ENCODE assay signal across 8 cellular contexts in genomic region chr16:3716831-3717234, GRCh38. TPM values are rescaled to one million over a fixed set of nuclear protein-coding genes. Genes with fewer than 3 reads are reported as not detected.
A peak's percentile ranks its signal among the peaks of the same experiment; 100 is the strongest.
DNase-seq lines count a peak whose midpoint lies in the region; ATAC-seq and TF ChIP-seq lines count a peak whose summit lies in the region.

No MANE protein-coding gene starts in this region.

- H3K27ac ChIP-seq in RWPE2 (ENCODE audit: poor library complexity, severe bottlenecking), result peak overlapping the region; percentile 50
- H3K27ac ChIP-seq in liver (ENCODE audit: low read depth in 1 of 2, low read length in 2 of 2), result peak overlapping the region; percentile 78 to 87

- DNase-seq in AG09309 (ENCODE audit: low read depth), result no peak
- DNase-seq in RWPE2 (ENCODE audit: low spot score), result no peak
- no peak for DNase-seq in cardiac fibroblast (ENCODE audit: low read depth in 2 of 2)
- DNase-seq in stimulated activated CD4-positive, alpha-beta T cell treated with anti-CD3 and anti-CD28 coated beads, TNF-alpha, amount 100 ng/mL, for 48 hours (ENCODE audit: low read depth in 3 of 3), result peak; percentile 7 to 35 (median 8)
- DNase-seq in foreskin melanocyte, result no peak

- peak overlapping the region; percentile 5 to 92 for H3K9ac ChIP-seq in liver (ENCODE audit: low read depth in 1 of 2, low read length in 2 of 2)

- TF ChIP-seq RAD21 in liver (IDR thresholded peaks at IDR 0.05), result no peak

- H3K4me1 ChIP-seq in RWPE2 (ENCODE audit: insufficient read depth, poor library complexity, severe bottlenecking), result no peaks in the 10 kb centered on the region
- peaks cover 2 to 32% (median 16%) of the 10 kb centered on the region in 4 donors for H3K4me1 ChIP-seq in liver (ENCODE audit: control insufficient read depth in 4 of 4, insufficient read depth in 4 of 4, low read length in 3 of 4)

- H3K9me3 ChIP-seq in RWPE2 (ENCODE audit: severe bottlenecking) (no peaks in the 10 kb centered on the region), liver (ENCODE audit: control insufficient read depth in 4 of 4, low read length in 3 of 4) (no peaks in the 10 kb centered on the region)

- H3K36me3 ChIP-seq in RWPE2 (ENCODE audit: low read depth), result peaks cover 32% of the 10 kb centered on the region
- H3K36me3 ChIP-seq in liver (ENCODE audit: control insufficient read depth in 4 of 4, insufficient read depth in 3 of 4, low read depth in 1 of 4, low read length in 3 of 4), result peaks cover 0 to 3% (median 1%) of the 10 kb centered on the region in 4 donors

- under 1% methylated on average over 34 of the region's 34 CpGs for WGBS in liver

- H3K27me3 ChIP-seq in RWPE2 (ENCODE audit: insufficient read depth, poor library complexity, severe bottlenecking) (no peaks in the 10 kb centered on the region), liver (ENCODE audit: control insufficient read depth in 4 of 4, insufficient read depth in 4 of 4, low read length in 3 of 4) (no peaks in the 10 kb centered on the region)

- H3K4me3 ChIP-seq in AG09309 (ENCODE audit: control insufficient read depth, low read depth, low read length) (peak overlapping the region; percentile 99), RWPE2 (ENCODE audit: severe bottlenecking) (peak overlapping the region; percentile 88), cardiac fibroblast (replicated peaks in 1 of 2; ENCODE audit: low read depth in 2 of 2, low read length in 2 of 2) (peak overlapping the region; percentile 98 to 99), liver (ENCODE audit: low read depth in 1 of 3, low read length in 3 of 3) (peak overlapping the region; percentile 87 to 99 (median 87))

- TF ChIP-seq CTCF in AG09309 (IDR thresholded peaks at IDR 0.05; ENCODE audit: control insufficient read depth, insufficient read depth, low read depth, low read length, missing control alignments) (no peak), RWPE2 (IDR thresholded peaks at IDR 0.05; ENCODE audit: poor library complexity, severe bottlenecking) (no peak), cardiac fibroblast (IDR thresholded peaks at IDR 0.05; ENCODE audit: low read depth, low read length) (no peak), liver (IDR thresholded peaks at IDR 0.05; ENCODE audit: low read depth, low read length, missing input control) (no peak)

- ATAC-seq in GM18861 (IDR thresholded peaks at IDR 0.05; ENCODE audit: unreplicated experiment) (peak; percentile 16), HG03175 (IDR thresholded peaks at IDR 0.05; ENCODE audit: unreplicated experiment) (peak; percentile 18), RWPE2 (ENCODE audit: low read depth) (peak; percentile 48; the same call in 2 of the 3 replicates)

TF ChIP-seq in liver, 16 proteins besides CTCF, POLR2A, EP300 and RAD21:
- TF ChIP-seq SP1 (IDR thresholded peaks at IDR 0.05) (no peak), RXRA (IDR thresholded peaks at IDR 0.05) (no peak), REST (IDR thresholded peaks at IDR 0.05) (no peak), HNF4A (conservative IDR thresholded peaks at IDR 0.05) (no peak), FOXA1 (IDR thresholded peaks at IDR 0.05) (no peak), HNF4G (IDR thresholded peaks at IDR 0.05) (no peak), FOXA2 (IDR thresholded peaks at IDR 0.05) (no peak), EGR1 (IDR thresholded peaks at IDR 0.05; ENCODE audit: low read depth in 2 of 2) (no peak), MAX (IDR thresholded peaks at IDR 0.05) (no peak), TAF1 (conservative IDR thresholded peaks at IDR 0.05) (no peak), ZBTB33 (IDR thresholded peaks at IDR 0.05) (no peak), YY1 (IDR thresholded peaks at IDR 0.05) (no peak), JUND (IDR thresholded peaks at IDR 0.05) (no peak), GABPA (IDR thresholded peaks at IDR 0.05 in 1 of 2, conservative IDR thresholded peaks at IDR 0.05 in 1 of 2) (no peak), NR2F2 (IDR thresholded peaks at IDR 0.05) (no peak)
- TF ChIP-seq, protein P1, sequence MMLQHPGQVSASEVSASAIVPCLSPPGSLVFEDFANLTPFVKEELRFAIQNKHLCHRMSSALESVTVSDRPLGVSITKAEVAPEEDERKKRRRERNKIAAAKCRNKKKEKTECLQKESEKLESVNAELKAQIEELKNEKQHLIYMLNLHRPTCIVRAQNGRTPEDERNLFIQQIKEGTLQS (IDR thresholded peaks at IDR 0.05), result no peak

RNA-seq across cellular contexts. Expression of gene TRAP1, which starts 0.5 kb away (rescaled TPM):
- total RNA-seq in liver, result 100 to 1,000 TPM in 1 of 2 donors, 10 to 100 TPM in 1; 96.0 to 129 TPM
- 100 to 1,000 TPM in 1 of 2 donors, 10 to 100 TPM in 1; 78.3 to 148 TPM for polyA plus RNA-seq in liver

Comparison
In these comparisons a context has a peak if more than half of its experiments do, and no peak if none do; other contexts are left out.
1. DNase-seq: peak in stimulated activated CD4-positive, alpha-beta T cell treated with anti-CD3 and anti-CD28 coated beads, TNF-alpha, amount 100 ng/mL, for 48 hours (3 of 3); none in AG09309 (single experiment), RWPE2 (single experiment), cardiac fibroblast (0 of 2) and foreskin melanocyte (single experiment).
2. Peak in every context shown above with its lines, with median percentiles within 50 percentile points of each other: H3K4me3 ChIP-seq and ATAC-seq.